In the genomic region with DNA sequence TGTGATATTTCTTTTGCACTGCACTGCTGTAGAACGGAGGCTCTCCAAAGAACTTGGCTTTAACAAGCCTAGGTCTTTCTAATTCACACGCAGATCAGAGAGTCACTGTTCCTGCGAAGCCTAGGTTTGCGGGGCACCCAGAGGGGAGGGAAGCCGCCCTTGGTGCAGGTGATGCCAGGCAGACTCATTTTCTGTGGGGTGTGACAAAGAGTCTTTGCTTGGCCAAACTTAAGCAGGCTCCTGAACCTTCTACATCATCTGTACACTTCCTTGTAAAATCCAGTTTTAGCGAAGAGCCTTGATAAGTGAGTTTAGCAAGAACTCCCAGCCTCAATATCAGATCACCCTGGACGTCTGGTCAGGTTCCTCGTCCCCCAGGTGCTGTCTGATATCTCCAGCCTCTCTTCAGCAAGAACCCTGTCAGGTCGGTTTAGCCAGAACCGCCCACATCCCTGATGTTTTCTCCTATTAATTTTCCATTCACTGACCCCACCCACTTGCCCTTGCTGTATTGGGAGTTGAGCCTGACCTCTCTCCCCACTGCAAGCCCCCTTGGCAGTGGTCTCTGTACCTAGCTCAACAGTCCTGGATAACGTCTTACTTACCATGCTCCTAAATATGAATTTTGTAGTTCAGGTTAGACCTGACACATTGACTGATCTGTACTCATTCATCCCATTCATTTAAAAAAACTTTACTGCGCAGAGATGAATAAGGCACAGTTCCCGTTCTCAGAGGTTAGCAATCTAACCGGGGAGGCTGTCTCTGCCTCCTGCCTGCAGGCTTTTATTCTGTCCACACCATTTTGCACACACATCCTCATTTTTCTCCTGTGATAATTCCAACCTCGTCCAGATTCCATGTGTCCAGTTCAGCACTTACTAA, we compare ENCODE assay signal across 8 cellular contexts. TPM values are rescaled to one million over a fixed set of nuclear protein-coding genes. Genes with fewer than 3 reads are reported as not detected.
DNase-seq lines count a peak whose midpoint lies in the region; ATAC-seq and TF ChIP-seq lines count a peak whose summit lies in the region.

No MANE protein-coding gene starts in this region.

- no peak for ATAC-seq in activated T-helper 17 cell treated with anti-CD3 and anti-CD28 coated beads, Interleukin-2, amount 50 U/mL, for 72 hours (replicated peaks)
- no peak for ATAC-seq in HG02884 (IDR thresholded peaks at IDR 0.05; ENCODE audit: unreplicated experiment)

- WGBS in neuronal stem cell (ENCODE audit: extremely low coverage in 2 of 2, insufficient read length in 2 of 2, insufficient replicate concordance in 1 of 2), 2 donors: no CpG with 5 or more reads among the region's 15 CpGs

- H2BK12ac ChIP-seq in neuronal stem cell (ENCODE audit: low read length): no peak overlapping the region

- H3K27ac ChIP-seq in neuronal stem cell (replicated peaks; ENCODE audit: low read length): no peak overlapping the region

- no peaks in the 10 kb centered on the region for H3K27me3 Mint-ChIP-seq in activated T-helper 17 cell treated with anti-CD3 and anti-CD28 coated beads, Interleukin-2, amount 50 U/mL, for 72 hours

- no peak overlapping the region for H2BK120ac ChIP-seq in neuronal stem cell (ENCODE audit: low read depth, low read length)

- H3K18ac ChIP-seq in neuronal stem cell (ENCODE audit: low read length): no peak overlapping the region

- no peak overlapping the region for H3K4me2 ChIP-seq in neuronal stem cell (ENCODE audit: insufficient read depth, low read length, poor library complexity, severe bottlenecking)

- H3K36me3 ChIP-seq in neuronal stem cell (replicated peaks in 1 of 2; ENCODE audit: control insufficient read depth in 2 of 2, insufficient read depth in 2 of 2, low read length in 2 of 2): peaks cover 0 to 5% of the 10 kb centered on the region in 2 donors

- H4K91ac ChIP-seq in neuronal stem cell (ENCODE audit: low read depth, low read length, poor library complexity): no peak overlapping the region

- H3K9me3 ChIP-seq in neuronal stem cell (replicated peaks in 1 of 2; ENCODE audit: control insufficient read depth in 2 of 2, insufficient read depth in 1 of 2, low read depth in 1 of 2, low read length in 2 of 2): no peaks in the 10 kb centered on the region

- H3K9me3 Mint-ChIP-seq in activated T-helper 17 cell treated with anti-CD3 and anti-CD28 coated beads, Interleukin-2, amount 50 U/mL, for 72 hours: no peaks in the 10 kb centered on the region

- H3K79me1 ChIP-seq in neuronal stem cell (ENCODE audit: low read depth, low read length): peaks cover 6% of the 10 kb centered on the region

- no peak overlapping the region for H3K14ac ChIP-seq in neuronal stem cell (ENCODE audit: low read length)

- H2AK5ac ChIP-seq in neuronal stem cell (ENCODE audit: low read depth, low read length): no peak overlapping the region

- DNase-seq in NCI-H510A treated with DMSO at 0.1 percent for 48 hours (lab: John Stamatoyannopoulos, UW) (peak; percentile 61), NCI-H510A (lab: John Stamatoyannopoulos, UW) (no peak), LNCaP clone FGC (ENCODE audit: low read depth) (peak; percentile 14), neuronal stem cell (ENCODE audit: low spot score) (no peak), SHP77 treated with DMSO at 0.1 percent for 48 hours (lab: John Stamatoyannopoulos, UW) (no peak), retina (no peak)

- no peak overlapping the region for H2BK5ac ChIP-seq in neuronal stem cell (ENCODE audit: low read length)

- H3K27ac Mint-ChIP-seq in activated T-helper 17 cell treated with anti-CD3 and anti-CD28 coated beads, Interleukin-2, amount 50 U/mL, for 72 hours: peak overlapping the region; percentile 1

- H3K4me1 Mint-ChIP-seq in activated T-helper 17 cell treated with anti-CD3 and anti-CD28 coated beads, Interleukin-2, amount 50 U/mL, for 72 hours: peaks cover 18% of the 10 kb centered on the region

- no peak overlapping the region for H3K9ac ChIP-seq in neuronal stem cell (ENCODE audit: low read depth, low read length, poor library complexity)

- H2AFZ ChIP-seq in neuronal stem cell (ENCODE audit: low read length): peak overlapping the region; percentile 82

- H3K4me3 Mint-ChIP-seq in activated T-helper 17 cell treated with anti-CD3 and anti-CD28 coated beads, Interleukin-2, amount 50 U/mL, for 72 hours: peak overlapping the region; percentile 86

- peaks cover 0 to 10% (median 0%) of the 10 kb centered on the region in 3 experiments for H3K27me3 ChIP-seq in neuronal stem cell (ENCODE audit: control insufficient read depth in 3 of 3, insufficient read depth in 3 of 3, low read depth in 1 of 3, low read length in 3 of 3)

- no peak overlapping the region for H4K8ac ChIP-seq in neuronal stem cell (ENCODE audit: low read depth, low read length)

- H3K4ac ChIP-seq in neuronal stem cell (ENCODE audit: low read length): no peak overlapping the region

- H3K4me1 ChIP-seq in neuronal stem cell (ENCODE audit: control insufficient read depth in 2 of 2, insufficient read depth in 1 of 2, low read depth in 1 of 2, low read length in 2 of 2): peaks cover 10 to 23% of the 10 kb centered on the region in 2 donors

- no peak overlapping the region for H2BK15ac ChIP-seq in neuronal stem cell (ENCODE audit: low read length)

- no peak overlapping the region for H3K23ac ChIP-seq in neuronal stem cell (ENCODE audit: low read depth, low read length, poor library complexity)

- H3K36me3 Mint-ChIP-seq in activated T-helper 17 cell treated with anti-CD3 and anti-CD28 coated beads, Interleukin-2, amount 50 U/mL, for 72 hours (ENCODE audit: low read depth): no peaks in the 10 kb centered on the region

- TF ChIP-seq CTCF in LNCaP clone FGC (IDR thresholded peaks at IDR 0.05; ENCODE audit: control insufficient read depth, extremely low read depth, insufficient read depth): no peak

- peak overlapping the region; percentile 43 for H3K4me3 ChIP-seq in LNCaP clone FGC (ENCODE audit: low read depth, low read length)
- peak overlapping the region in 1 of 2 donors; percentile 91 for H3K4me3 ChIP-seq in neuronal stem cell (ENCODE audit: low read length in 2 of 2)

RNA-seq across cellular contexts. Expression of gene UBAC1, which starts 0.9 kb away (rescaled TPM):
- 10 to 100 TPM; 37.8 to 39.8 TPM for total RNA-seq in activated T-helper 17 cell treated with anti-CD3 and anti-CD28 coated beads, Interleukin-2, amount 50 U/mL, for 72 hours
- 44.5 TPM for polyA plus RNA-seq in neuronal stem cell (2013, experiment 1 of 2)
- 42.3 TPM for polyA plus RNA-seq in neuronal stem cell (2013, experiment 2 of 2)

RNA-seq across cellular contexts. Expression of gene CAMSAP1, which starts 54.7 kb away (rescaled TPM):
- 10 to 100 TPM; 37.8 to 46.2 TPM for total RNA-seq in activated T-helper 17 cell treated with anti-CD3 and anti-CD28 coated beads, Interleukin-2, amount 50 U/mL, for 72 hours
- polyA plus RNA-seq in neuronal stem cell (2013, experiment 1 of 2): 30.3 TPM
- 27.6 TPM for polyA plus RNA-seq in neuronal stem cell (2013, experiment 2 of 2)

Comparison
In these comparisons a context has a peak if more than half of its experiments do, and no peak if none do; other contexts are left out.
1. DNase-seq: peak in NCI-H510A treated with DMSO at 0.1 percent for 48 hours (single experiment) and LNCaP clone FGC (single experiment); none in NCI-H510A (single experiment), neuronal stem cell (single experiment), SHP77 treated with DMSO at 0.1 percent for 48 hours (single experiment) and retina (single experiment).